18 cellular contexts compared by ENCODE assay signal in genomic region chr15:36066757-36067156, GRCh38.
DNase-seq lines count a peak whose midpoint lies in the region; ATAC-seq, FAIRE-seq and TF ChIP-seq lines count a peak whose summit lies in the region.
"Had no signal": no experiment of that assay in that cellular context is flagged by ENCODE, and none has a peak within 500 bp of the region (broad histone marks: within the 10 kb centered on the region; RNA-seq: fewer than 3 reads in every experiment).

No MANE protein-coding gene starts in this region.

- FAIRE-seq in bronchial epithelial cell (lab: Jason Lieb, UNC), result no peak
- FAIRE-seq: RCC 7860 had no signal

- no peaks in the 10 kb centered on the region for H3K36me3 ChIP-seq in left ventricle myocardium inferior
- no peaks in the 10 kb centered on the region for H3K36me3 ChIP-seq in bronchial epithelial cell (ENCODE audit: control insufficient read depth, insufficient read depth, low read length)
- H3K36me3 ChIP-seq: BLaER1 had no signal

- ATAC-seq in Right ventricle myocardium inferior (peak; percentile 42), foreskin keratinocyte (peak; percentile 88)
- peak; percentile 39 for ATAC-seq in stimulated activated effector memory CD8-positive, alpha-beta T cell treated with anti-CD3 and anti-CD28 coated beads, Interleukin-12 subunit alpha, Interleukin-12 subunit beta, amount 100 ng/mL, for 72 hours
- ATAC-seq: CD8-positive, alpha-beta T cell; HCT116 had no signal

- no peak overlapping the region for H3K27ac ChIP-seq in left ventricle myocardium inferior (replicated peaks)
- no peak overlapping the region for H3K27ac ChIP-seq in foreskin keratinocyte
- H3K27ac ChIP-seq: BLaER1, GM23248 had no signal

- no peak overlapping the region for H3K27ac Mint-ChIP-seq in stimulated activated effector memory CD8-positive, alpha-beta T cell treated with anti-CD3 and anti-CD28 coated beads, Interleukin-12 subunit alpha, Interleukin-12 subunit beta, amount 100 ng/mL, for 72 hours
- H3K27ac Mint-ChIP-seq: CD8-positive, alpha-beta T cell had no signal

- H3K4me1 Mint-ChIP-seq in stimulated activated effector memory CD8-positive, alpha-beta T cell treated with anti-CD3 and anti-CD28 coated beads, Interleukin-12 subunit alpha, Interleukin-12 subunit beta, amount 100 ng/mL, for 72 hours, result no peaks in the 10 kb centered on the region

- no peak for TF ChIP-seq CTCF in left ventricle myocardium inferior (IDR thresholded peaks at IDR 0.05; ENCODE audit: borderline replicate concordance)
- TF ChIP-seq CTCF in bronchial epithelial cell (IDR thresholded peaks at IDR 0.05; ENCODE audit: insufficient read depth, low read length, severe bottlenecking), result no peak
- TF ChIP-seq CTCF in foreskin keratinocyte (conservative IDR thresholded peaks at IDR 0.05), result no peak

- H3K4me3 ChIP-seq in left ventricle myocardium inferior (no peak overlapping the region), bronchial epithelial cell (ENCODE audit: low read depth, low read length) (no peak overlapping the region)
- H3K4me3 ChIP-seq: BLaER1, GM23248 had no signal

- no peak overlapping the region for H3K4me3 Mint-ChIP-seq in stimulated activated effector memory CD8-positive, alpha-beta T cell treated with anti-CD3 and anti-CD28 coated beads, Interleukin-12 subunit alpha, Interleukin-12 subunit beta, amount 100 ng/mL, for 72 hours
- H3K4me3 Mint-ChIP-seq: CD8-positive, alpha-beta T cell had no signal

- no peaks in the 10 kb centered on the region for H3K27me3 ChIP-seq in left ventricle myocardium inferior (ENCODE audit: low read depth)
- H3K27me3 ChIP-seq in bronchial epithelial cell (ENCODE audit: control insufficient read depth, insufficient read depth, low read length), result no peaks in the 10 kb centered on the region
- H3K27me3 ChIP-seq in foreskin keratinocyte, result no peaks in the 10 kb centered on the region
- H3K27me3 ChIP-seq: BLaER1 had no signal

- H3K36me3 Mint-ChIP-seq in stimulated activated effector memory CD8-positive, alpha-beta T cell treated with anti-CD3 and anti-CD28 coated beads, Interleukin-12 subunit alpha, Interleukin-12 subunit beta, amount 100 ng/mL, for 72 hours, result no peaks in the 10 kb centered on the region
- H3K36me3 Mint-ChIP-seq: CD8-positive, alpha-beta T cell had no signal

- no peaks in the 10 kb centered on the region for H3K9me3 ChIP-seq in left ventricle myocardium inferior (replicated peaks)

- H3K9me3 Mint-ChIP-seq in stimulated activated effector memory CD8-positive, alpha-beta T cell treated with anti-CD3 and anti-CD28 coated beads, Interleukin-12 subunit alpha, Interleukin-12 subunit beta, amount 100 ng/mL, for 72 hours, result no peaks in the 10 kb centered on the region
- H3K9me3 Mint-ChIP-seq: CD8-positive, alpha-beta T cell had no signal

- intact Hi-C loops in Right ventricle myocardium inferior (cut with DNase I), result no loop called here
- intact Hi-C loops in left ventricle myocardium inferior (cut with micrococcal nuclease), result no loop called here

- no peak for DNase-seq in Right ventricle myocardium inferior (ENCODE audit: missing footprints)
- no peak for DNase-seq in left ventricle myocardium inferior
- peak; percentile 75 for DNase-seq in bronchial epithelial cell (ENCODE audit: low read depth)
- DNase-seq in foreskin keratinocyte, result peak; percentile 76 to 84
- DNase-seq in stimulated activated effector memory CD8-positive, alpha-beta T cell treated with anti-CD3 and anti-CD28 coated beads, Interleukin-12 subunit alpha, Interleukin-12 subunit beta, amount 100 ng/mL, for 72 hours (ENCODE audit: low spot score in 2 of 2), result no peak
- DNase-seq in activated T-cell treated with anti-CD3 and anti-CD28 coated beads, Interleukin-2, amount 50 U/mL, for 48 hours, result no peak
- no peak for DNase-seq in NCI-H748 (lab: John Stamatoyannopoulos, UW; ENCODE audit: unreplicated experiment)
- no peak for DNase-seq in AML-193 (lab: John Stamatoyannopoulos, UW)
- DNase-seq: 8988T; CD8-positive, alpha-beta T cell; GM23248; KG1; NCI-H1048; NCI-H2081 treated with DMSO at 0.1 percent for 48 hours; NCI-H524 had no signal

- peaks cover 6% of the 10 kb centered on the region for H3K4me1 ChIP-seq in left ventricle myocardium inferior
- no peaks in the 10 kb centered on the region for H3K4me1 ChIP-seq in foreskin keratinocyte
- H3K4me1 ChIP-seq: BLaER1 had no signal

Comparison
In these comparisons a context has a peak if more than half of its experiments do, and no peak if none do; other contexts are left out.
1. DNase-seq: peak in bronchial epithelial cell (single experiment) and foreskin keratinocyte (2 of 2); none in Right ventricle myocardium inferior (single experiment), left ventricle myocardium inferior (single experiment), stimulated activated effector memory CD8-positive, alpha-beta T cell treated with anti-CD3 and anti-CD28 coated beads, Interleukin-12 subunit alpha, Interleukin-12 subunit beta, amount 100 ng/mL, for 72 hours (0 of 2), activated T-cell treated with anti-CD3 and anti-CD28 coated beads, Interleukin-2, amount 50 U/mL, for 48 hours (0 of 2), NCI-H748 (single experiment) and AML-193 (0 of 2).
2. Peak in every context shown above with its lines, with median percentiles within 50 percentile points of each other: ATAC-seq.